1 cellular context compared by ENCODE assay signal in genomic region chr10:84334806-84335205, GRCh38.
TF ChIP-seq lines count a peak whose summit lies in the region.

No MANE protein-coding gene starts in this region.

TF ChIP-seq in GM23338, 12 proteins besides CTCF, POLR2A, EP300 and RAD21 (continued from another document):
- TF ChIP-seq ZNF462 (CRISPR knock-in tag; IDR thresholded peaks at IDR 0.05): no peak
